Comparison of ENCODE assay signal across 8 cellular contexts in the genomic region with DNA sequence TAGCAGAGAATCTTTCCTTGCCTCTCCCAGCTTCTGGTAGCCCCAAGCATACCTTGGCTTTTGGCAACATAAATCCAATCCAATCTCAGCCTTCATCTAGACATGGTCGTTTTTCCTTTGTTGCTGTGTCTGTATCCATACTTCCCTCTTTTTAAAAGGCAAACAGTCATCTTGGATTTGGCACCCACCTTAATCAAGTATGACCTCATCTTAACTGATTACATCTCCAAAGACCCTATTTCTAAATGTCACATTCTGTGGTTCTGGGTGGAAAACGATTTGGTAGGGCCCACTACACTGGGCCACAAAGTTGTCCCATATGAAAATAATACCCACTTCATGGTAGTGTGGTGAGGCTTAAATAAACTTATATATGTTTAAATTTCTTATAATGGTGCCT. TPM values are rescaled to one million over a fixed set of nuclear protein-coding genes. Genes with fewer than 3 reads are reported as not detected.
DNase-seq lines count a peak whose midpoint lies in the region; ATAC-seq and TF ChIP-seq lines count a peak whose summit lies in the region.
"Had no signal": no experiment of that assay in that cellular context is flagged by ENCODE, and none has a peak within 500 bp of the region (broad histone marks: within the 10 kb centered on the region; RNA-seq: fewer than 3 reads in every experiment).

No MANE protein-coding gene starts in this region.

- no peak for TF ChIP-seq POLR2A in gastroesophageal sphincter (IDR thresholded peaks at IDR 0.05)

- H3K4me3 Mint-ChIP-seq in H9, result peak overlapping the region; percentile 95 to 97

- ATAC-seq in gastroesophageal sphincter, result no peak

- peak overlapping the region in 2 of 3 experiments; percentile 2 to 96; a peak in 2 of 7 replicates for H3K27ac Mint-ChIP-seq in H9

- peak overlapping the region; percentile 61 for H3K27ac ChIP-seq in H9 (ENCODE audit: insufficient read length, low read depth, low read length)
- H3K27ac ChIP-seq in SJSA1, result peak overlapping the region; percentile 84
- H3K27ac ChIP-seq in gastroesophageal sphincter, result peak overlapping the region in 2 of 4 donors; percentile 88 to 98
- peak overlapping the region; percentile 88 for H3K27ac ChIP-seq in skeletal muscle tissue (ENCODE audit: low read depth, low read length)

- H3K4me1 ChIP-seq in H9 (ENCODE audit: insufficient read depth, low read length) (peaks cover 4% of the 10 kb centered on the region; the same call in 1 of the 2 replicates), SJSA1 (replicated peaks) (peaks cover 3% of the 10 kb centered on the region; the same call in 1 of the 2 replicates), gastroesophageal sphincter (peaks cover 0 to 31% (median 13%) of the 10 kb centered on the region in 3 donors), skeletal muscle tissue (ENCODE audit: control insufficient read depth in 3 of 3, insufficient read depth in 3 of 3, low read length in 3 of 3) (peaks cover 13 to 26% (median 17%) of the 10 kb centered on the region in 3 donors)

- H2BK12ac ChIP-seq in H9 (ENCODE audit: insufficient read length, low read depth, low read length), result no peak overlapping the region

- H4K20me1 ChIP-seq in H9 (ENCODE audit: control insufficient read depth, insufficient read depth, insufficient read length), result no peaks in the 10 kb centered on the region

- H3T11ph ChIP-seq in H9 (ENCODE audit: low read length), result no peak overlapping the region

- H4K91ac ChIP-seq in H9 (ENCODE audit: insufficient read length, low read depth, low read length), result no peak overlapping the region

- no peak overlapping the region for H4K5ac ChIP-seq in H9 (ENCODE audit: insufficient read length, low read depth, low read length)

- no CpG with 5 or more reads among the region's 2 CpGs for WGBS in H9 (ENCODE audit: extremely low coverage, insufficient read length, low lambda C conversion rate)
- 0% methylated on average over 2 of the region's 2 CpGs for whole genome bisulfite sequencing in gastroesophageal sphincter (ENCODE audit: low coverage in 1 of 2), 2 donors

- H3K9me3 Mint-ChIP-seq in H9, result no peaks in the 10 kb centered on the region

- H3K4me3 ChIP-seq in SJSA1, result peak overlapping the region; percentile 92
- peak overlapping the region; percentile 73 to 94 for H3K4me3 ChIP-seq in gastroesophageal sphincter
- H3K4me3 ChIP-seq in skeletal muscle tissue (ENCODE audit: low read length in 3 of 3), result peak overlapping the region; percentile 91 to 98 (median 91)

- no peaks in the 10 kb centered on the region for H3K9me3 ChIP-seq in H9 (ENCODE audit: control insufficient read depth, low read depth, low read length)
- H3K9me3 ChIP-seq in SJSA1 (replicated peaks), result no peaks in the 10 kb centered on the region
- H3K9me3 ChIP-seq in gastroesophageal sphincter, result no peaks in the 10 kb centered on the region
- H3K9me3 ChIP-seq in skeletal muscle tissue (ENCODE audit: control insufficient read depth in 3 of 3, low read length in 3 of 3), result no peaks in the 10 kb centered on the region

- no peak overlapping the region for H3K18ac ChIP-seq in H9 (ENCODE audit: insufficient read length, low read depth, low read length)

- no peak overlapping the region for H3K4ac ChIP-seq in H9 (ENCODE audit: low read depth, low read length)

- H3K23ac ChIP-seq in H9 (ENCODE audit: insufficient read length, low read depth, low read length), result no peak overlapping the region

- TF ChIP-seq EP300 in gastroesophageal sphincter (IDR thresholded peaks at IDR 0.05), result no peak

- H3K14ac ChIP-seq in H9 (ENCODE audit: insufficient read depth, low read length), result no peak overlapping the region

- DNase-seq in H9 (no peak), SJSA1 (ENCODE audit: low read depth in 1 of 2, low spot score in 2 of 2) (no peak), C1 segment of cervical spinal cord (lab: John Stamatoyannopoulos, UW) (no peak), NOMO-1 treated with dmso at 0.1 percent for 144 hours (lab: John Stamatoyannopoulos, UW; ENCODE audit: unreplicated experiment) (no peak)
- DNase-seq in effector CD8-positive, alpha-beta T cell (lab: John Stamatoyannopoulos, UW), result no peak

- H3K79me1 ChIP-seq in H9 (ENCODE audit: insufficient read depth, low read depth, low read length, poor library complexity, severe bottlenecking), result peaks cover 7% of the 10 kb centered on the region

- no peak overlapping the region for H3K56ac ChIP-seq in H9 (ENCODE audit: insufficient read length, low read depth, low read length)

- H3K23me2 ChIP-seq in H9 (ENCODE audit: insufficient read length, low read depth, low read length, poor library complexity, severe bottlenecking), result peaks cover 12% of the 10 kb centered on the region

- H2AK5ac ChIP-seq in H9 (ENCODE audit: insufficient read length, low read length), result no peak overlapping the region

- H3K9ac ChIP-seq in H9 (ENCODE audit: extremely low read depth, insufficient read length, low read length), result peak overlapping the region; percentile 95
- peak overlapping the region; percentile 91 to 96 (median 93) for H3K9ac ChIP-seq in skeletal muscle tissue (ENCODE audit: low read depth in 1 of 3, low read length in 3 of 3)

- H2BK5ac ChIP-seq in H9 (ENCODE audit: insufficient read length, low read length), result no peak overlapping the region

- peak overlapping the region; percentile 100 for H3K4me2 ChIP-seq in H9 (ENCODE audit: insufficient read depth, insufficient read length, low read length)

- H3K27me3 ChIP-seq in H9 (ENCODE audit: insufficient read depth, low read length), result no peaks in the 10 kb centered on the region
- no peaks in the 10 kb centered on the region for H3K27me3 ChIP-seq in SJSA1 (replicated peaks)
- H3K27me3 ChIP-seq in gastroesophageal sphincter, result no peaks in the 10 kb centered on the region
- no peaks in the 10 kb centered on the region for H3K27me3 ChIP-seq in skeletal muscle tissue (ENCODE audit: control insufficient read depth in 3 of 3, insufficient read depth in 3 of 3, low read length in 3 of 3)

- H2BK20ac ChIP-seq in H9 (ENCODE audit: low read depth, low read length, poor library complexity, severe bottlenecking), result no peak overlapping the region

- H2BK120ac ChIP-seq in H9 (ENCODE audit: low read depth, low read length, poor library complexity, severe bottlenecking), result no peak overlapping the region

- H3K79me2 ChIP-seq in H9 (ENCODE audit: insufficient read depth, low read length), result peaks cover 11% of the 10 kb centered on the region; the same call in 1 of the 2 replicates

- H3K36me3 ChIP-seq in SJSA1 (peaks cover 11% of the 10 kb centered on the region), gastroesophageal sphincter (peaks cover 0 to 40% of the 10 kb centered on the region in 2 donors), skeletal muscle tissue (ENCODE audit: control insufficient read depth in 3 of 3, insufficient read depth in 3 of 3, low read length in 3 of 3) (peaks cover 0 to 7% (median 0%) of the 10 kb centered on the region in 3 donors)

- H2BK15ac ChIP-seq in H9 (ENCODE audit: low read depth, low read length), result no peak overlapping the region

- no peak overlapping the region for H2AFZ ChIP-seq in H9 (ENCODE audit: low read length)

- no peak overlapping the region for H4K8ac ChIP-seq in H9 (replicated peaks; ENCODE audit: insufficient read length, low read depth, low read length)

- peaks cover 5 to 41% (median 27%) of the 10 kb centered on the region in 3 experiments; a peak in 6 of 7 replicates for H3K36me3 Mint-ChIP-seq in H9 (ENCODE audit: insufficient read depth in 1 of 3, low read depth in 3 of 3)

- TF ChIP-seq CTCF in H9 (conservative IDR thresholded peaks at IDR 0.05) (no peak), gastroesophageal sphincter (IDR thresholded peaks at IDR 0.05) (no peak)

- no peaks in the 10 kb centered on the region for H3K27me3 Mint-ChIP-seq in H9 (ENCODE audit: low read depth)

- peaks cover 21 to 22% of the 10 kb centered on the region in 2 experiments for H3K4me1 Mint-ChIP-seq in H9

RNA-seq across cellular contexts. Expression of a gene that starts 0.9 kb away (rescaled TPM):
- total RNA-seq in H9 (2021) (29.3 and 30.0 TPM in 2 replicates), gastroesophageal sphincter (10 to 100 TPM; 13.5 to 17.3 (median 15.8) TPM), skeletal muscle tissue (18.8 TPM)
- total RNA-seq in SJSA1 (2014; rRNA removed; shearing (Covaris generic)), result 15.5 and 18.5 TPM in 2 replicates

RNA-seq across cellular contexts. Expression of a gene that starts 15.9 kb away (rescaled TPM):
- total RNA-seq in H9 (2021), result 77.2 and 82.0 TPM in 2 replicates
- total RNA-seq in SJSA1 (2014; rRNA removed; shearing (Covaris generic)), result 22.2 and 29.4 TPM in 2 replicates
- total RNA-seq in gastroesophageal sphincter, result 10 to 100 TPM; 18.1 to 45.9 (median 39.2) TPM
- 16.7 TPM for total RNA-seq in skeletal muscle tissue

RNA-seq across cellular contexts. Expression of a gene that starts 19.7 kb away (rescaled TPM):
- total RNA-seq in H9 (2021) (0.11 TPM in 1 of 2 replicates, not detected in the other), gastroesophageal sphincter (not detected), skeletal muscle tissue (not detected)
- total RNA-seq in SJSA1 (2014; rRNA removed; shearing (Covaris generic)), result not detected in 2 replicates
- total RNA-seq: HT1080 had no signal

RNA-seq across cellular contexts. Expression of a gene that starts 51.2 kb away (rescaled TPM):
- not detected in 2 replicates for total RNA-seq in H9 (2021)
- not detected in 2 replicates for total RNA-seq in SJSA1 (2014; rRNA removed; shearing (Covaris generic))
- under 1 TPM in 1 of 4 donors, not detected in 3; 0.19 TPM for total RNA-seq in gastroesophageal sphincter
- total RNA-seq in skeletal muscle tissue, result 0.52 TPM
- total RNA-seq: HT1080 had no signal

RNA-seq across cellular contexts. Expression of a gene that starts 57.8 kb away (rescaled TPM):
- total RNA-seq in H9 (2021), result not detected in 2 replicates
- not detected in 2 replicates for total RNA-seq in SJSA1 (2014; rRNA removed; shearing (Covaris generic))
- 1 to 10 TPM in 1 of 4 donors, not detected in 3; 1.1 TPM for total RNA-seq in gastroesophageal sphincter
- total RNA-seq in skeletal muscle tissue, result not detected
- total RNA-seq: HT1080 had no signal
